14 cellular contexts compared by ENCODE assay signal in genomic region chr10:13567030-13567429, GRCh38. TPM values are rescaled to one million over a fixed set of nuclear protein-coding genes. Genes with fewer than 3 reads are reported as not detected.
A peak's percentile ranks its signal among the peaks of the same experiment; 100 is the strongest.
DNase-seq lines count a peak whose midpoint lies in the region; ATAC-seq lines count a peak whose summit lies in the region.
"Had no signal": no experiment of that assay in that cellular context is flagged by ENCODE, and none has a peak within 500 bp of the region (broad histone marks: within the 10 kb centered on the region; RNA-seq: fewer than 3 reads in every experiment).

No MANE protein-coding gene starts in this region.

- DNase-seq in Kasumi-1 (lab: John Stamatoyannopoulos, UW) (peak; percentile 67 to 75), NOMO-1 treated with DMSO at 0.1 percent for 48 hours (lab: John Stamatoyannopoulos, UW; ENCODE audit: unreplicated experiment) (peak; percentile 97), renal cortical epithelial cell (ENCODE audit: low read depth) (peak; percentile 42), NCI-H2081 treated with DMSO at 0.1 percent for 48 hours (lab: John Stamatoyannopoulos, UW) (no peak), SW 1271 (lab: John Stamatoyannopoulos, UW) (no peak)
- DNase-seq in activated naive CD4-positive, alpha-beta T cell treated with Interleukin-2 at 50 U/mL for 16 hours: no peak
- DNase-seq: activated CD4-positive, alpha-beta T cell treated with anti-CD3 and anti-CD28 coated beads, Interleukin-2, amount 10 ng/mL, durations not matched to agents 7 days and 5 days; effector CD4-positive, alpha-beta T cell; heart left ventricle; KG1; occipital lobe; stimulated activated CD4-positive, alpha-beta T cell treated with anti-CD3 and anti-CD28 coated beads, Interleukin-15, amount 100 ng/mL, for 24 hours had no signal

- ATAC-seq in esophagus mucosa: peak; percentile 46
- ATAC-seq: stimulated activated memory B cell treated with anti-CD40 and anti-IgM and Interleukin-4, amounts not matched to agents 10 μg/mL and 1 μg/mL and 100 μg/mL, for 72 hours had no signal

RNA-seq across cellular contexts. Expression of gene PRPF18, which starts 19.7 kb away (rescaled TPM):
- 12.3 TPM for total RNA-seq in esophagus mucosa
- total RNA-seq in renal cortical epithelial cell: 41.0 and 52.1 TPM in 2 replicates

RNA-seq across cellular contexts. Expression of gene BEND7, which starts 38.2 kb away (rescaled TPM):
- 0.56 TPM for total RNA-seq in esophagus mucosa
- total RNA-seq in renal cortical epithelial cell: 24.0 and 36.4 TPM in 2 replicates
- total RNA-seq: activated CD4-positive, alpha-beta T cell treated with anti-CD3 and anti-CD28 coated beads, Interleukin-2, amount 10 ng/mL, durations not matched to agents 7 days and 5 days had no signal

Comparison
In these comparisons a context has a peak if more than half of its experiments do, and no peak if none do; other contexts are left out.
1. DNase-seq: peak in Kasumi-1 (2 of 2), NOMO-1 treated with DMSO at 0.1 percent for 48 hours (single experiment) and renal cortical epithelial cell (single experiment); none in NCI-H2081 treated with DMSO at 0.1 percent for 48 hours (single experiment), SW 1271 (0 of 2) and activated naive CD4-positive, alpha-beta T cell treated with Interleukin-2 at 50 U/mL for 16 hours (single experiment).
2. RNA of gene BEND7, which starts 38.2 kb away (total RNA-seq): 24.0 to 36.4 TPM in renal cortical epithelial cell; 0.56 TPM in esophagus mucosa (single experiment); every median in the first group is over 10 times any median in the second.